ENCODE assay signal across 17 cellular contexts in genomic region chr6:88422831-88423230, GRCh38.
DNase-seq lines count a peak whose midpoint lies in the region; ATAC-seq, FAIRE-seq and TF ChIP-seq lines count a peak whose summit lies in the region.
"Had no signal": no experiment of that assay in that cellular context is flagged by ENCODE, and none has a peak within 500 bp of the region (broad histone marks: within the 10 kb centered on the region; RNA-seq: fewer than 3 reads in every experiment).

No MANE protein-coding gene starts in this region.

- H4K20me1 ChIP-seq in K562 (replicated peaks; ENCODE audit: control insufficient read depth, insufficient read depth, low read length) = no peaks in the 10 kb centered on the region

- POLR2A ChIA-PET in K562 (lab: Yijun Ruan, JAX) = no interaction called here

- TF ChIP-seq RAD21 in K562 (CRISPR knock-in tag; conservative IDR thresholded peaks at IDR 0.05 in 1 of 2, IDR thresholded peaks at IDR 0.05 in 1 of 2) = no peak

- H3K79me2 ChIP-seq in K562 (ENCODE audit: control insufficient read depth, insufficient read depth, low read length) = peaks cover 4% of the 10 kb centered on the region; the same call in 2 of the 3 replicates

- H3K4me1 ChIP-seq in K562 (replicated peaks in 1 of 2; ENCODE audit: control insufficient read depth in 2 of 2, insufficient read depth in 2 of 2, low read length in 2 of 2) (peaks cover 0 to 3% of the 10 kb centered on the region in 2 experiments; a peak in 3 of 5 replicates), heart right ventricle (no peaks in the 10 kb centered on the region)

- H3K36me3 ChIP-seq in K562 (ENCODE audit: control insufficient read depth, insufficient read depth, low read length) = no peaks in the 10 kb centered on the region
- H3K36me3 ChIP-seq in heart right ventricle = no peaks in the 10 kb centered on the region

- ATAC-seq in K562 (peak; percentile 66), GM18520 (IDR thresholded peaks at IDR 0.05; ENCODE audit: unreplicated experiment) (no peak), heart right ventricle (no peak)

- DNase-seq in NCI-H146 (lab: John Stamatoyannopoulos, UW) (peak; percentile 0), NCI-H146 treated with DMSO at 0.1 percent for 48 hours (lab: John Stamatoyannopoulos, UW; ENCODE audit: unreplicated experiment) (no peak), NCI-H460 (ENCODE audit: extremely low read depth, low read depth) (peak; percentile 3), K562 (ENCODE audit: extremely low read depth in 1 of 4, low spot score in 3 of 4) (peak in 1 of 4 experiments; percentile 33), lung microvascular endothelial cell (ENCODE audit: low read depth in 2 of 2) (peak; percentile 2 to 33), heart right ventricle (no peak)
- no peak for DNase-seq in stimulated activated CD8-positive, alpha-beta memory T cell treated with anti-CD3 and anti-CD28 coated beads, Interleukin-4, amount 100 ng/mL, for 48 hours
- DNase-seq: activated CD4-positive, alpha-beta T cell treated with anti-CD3 and anti-CD28 coated beads, Interleukin-2, amount 10 ng/mL, durations not matched to agents 7 days and 5 days; CD8-positive, alpha-beta memory T cell; cortex of kidney; NCI-H2081 treated with DMSO at 0.1 percent for 48 hours; retina; SIG-M5; T1000 had no signal

- peak; percentile 37 to 50 (median 38); a peak in 5 of 6 replicates for TF ChIP-seq CTCF in K562 (IDR thresholded peaks at IDR 0.05 in 2 of 3, conservative IDR thresholded peaks at IDR 0.05 in 1 of 3; ENCODE audit: insufficient read depth in 2 of 3, low read depth in 1 of 3, low read length in 3 of 3)
- no peak for TF ChIP-seq CTCF in heart right ventricle (IDR thresholded peaks at IDR 0.05)

- intact Hi-C loops in K562 (cut with micrococcal nuclease) (no loop called here), heart right ventricle (cut with DNase I) (no loop called here)

- no peak overlapping the region for H2AFZ ChIP-seq in K562 (ENCODE audit: low read depth, low read length)

- H3K9me3 ChIP-seq in K562 (replicated peaks; ENCODE audit: control insufficient read depth, insufficient read depth, low read depth, low read length) (no peaks in the 10 kb centered on the region), heart right ventricle (no peaks in the 10 kb centered on the region)

- H3K27ac ChIP-seq in K562 (ENCODE audit: extremely low read depth, low read depth, low read length) = no peak overlapping the region
- H3K27ac ChIP-seq in heart right ventricle = no peak overlapping the region

- BruUV-seq in K562 (replicated peaks; lab: Mats Ljungman, UMichigan) = no TSS peak

- TF ChIP-seq POLR2A in K562 (conservative IDR thresholded peaks at IDR 0.05) = no peak

- CTCF ChIA-PET in K562 (lab: Yijun Ruan, JAX; ENCODE audit: low intra/inter-chr PET ratio) = interaction anchor here (0.7 kb wide), 1 partner anchor 264 kb away, joined by 7 read pairs; no protein-coding TSS in a partner anchor

- no peak overlapping the region for H3K4me2 ChIP-seq in K562 (ENCODE audit: insufficient read depth, low read length)

- FAIRE-seq in K562 (lab: Jason Lieb, UNC) = no peak
- FAIRE-seq: GM12891, urothelium cell line had no signal

- H3K9ac ChIP-seq in K562 (ENCODE audit: insufficient read depth in 1 of 2, low read depth in 2 of 2, low read length in 2 of 2) = no peak overlapping the region

- 16% methylated on average over 7 of the region's 8 CpGs for WGBS in K562 (ENCODE audit: insufficient coverage, low coverage, missing lambda C conversion rate)
- WGBS in heart right ventricle, 2 donors = 80 to 84% methylated on average over 8 of the region's 8 CpGs

- H3K9me1 ChIP-seq in K562 (ENCODE audit: control insufficient read depth, insufficient read depth, low read length) = no peaks in the 10 kb centered on the region

- no peak overlapping the region for H3K4me3 ChIP-seq in K562
- no peak overlapping the region for H3K4me3 ChIP-seq in heart right ventricle

- in situ Hi-C loops in K562 (cut with MboI) = no loop called here

- TF ChIP-seq EP300 in K562 (IDR thresholded peaks at IDR 0.05; ENCODE audit: low read length) = no peak

- no peaks in the 10 kb centered on the region for H3K27me3 ChIP-seq in K562 (ENCODE audit: control insufficient read depth in 2 of 2, insufficient read depth in 2 of 2, low read length in 2 of 2)
- no peaks in the 10 kb centered on the region for H3K27me3 ChIP-seq in heart right ventricle

TF ChIP-seq in K562, 482 proteins besides CTCF, POLR2A, EP300 and RAD21 (continues in another document):
- no peak for TF ChIP-seq L3MBTL2 (IDR thresholded peaks at IDR 0.05)
- no peak for TF ChIP-seq ZNF780A (CRISPR knock-in tag; IDR thresholded peaks at IDR 0.05)
- TF ChIP-seq BRF2 (IDR thresholded peaks at IDR 0.05; ENCODE audit: borderline replicate concordance, insufficient read depth, insufficient read length) = no peak
- TF ChIP-seq MECOM (CRISPR knock-in tag; IDR thresholded peaks at IDR 0.05) = no peak
- peak; percentile 51; the same call in 1 of the 2 replicates for TF ChIP-seq ZNF316 (IDR thresholded peaks at IDR 0.05)
- peak; percentile 42; the same call in 1 of the 2 replicates for TF ChIP-seq C11orf30 (IDR thresholded peaks at IDR 0.05; ENCODE audit: low read depth)
- no peak for TF ChIP-seq CBX2 (IDR thresholded peaks at IDR 0.05; ENCODE audit: insufficient read depth, low read length, poor library complexity, severe bottlenecking)
- no peak for TF ChIP-seq ASH1L (IDR thresholded peaks at IDR 0.05; ENCODE audit: borderline replicate concordance, low read depth, partially characterized antibody)
- no peak for TF ChIP-seq ZNF174 (CRISPR knock-in tag; IDR thresholded peaks at IDR 0.05)
- no peak for TF ChIP-seq ZNF639 (CRISPR knock-in tag; conservative IDR thresholded peaks at IDR 0.05 in 1 of 2, IDR thresholded peaks at IDR 0.05 in 1 of 2)
- TF ChIP-seq FUS (optimal IDR thresholded peaks at IDR 0.05; ENCODE audit: low read depth, low read length) = no peak
- no peak for TF ChIP-seq SMARCC2 (IDR thresholded peaks at IDR 0.05; ENCODE audit: low read depth)
- no peak for TF ChIP-seq THRB (CRISPR knock-in tag; conservative IDR thresholded peaks at IDR 0.05)
- peak; percentile 87 for TF ChIP-seq ZNF384 (IDR thresholded peaks at IDR 0.05; ENCODE audit: low read depth, low read length)
- TF ChIP-seq VEZF1 (CRISPR knock-in tag; IDR thresholded peaks at IDR 0.05) = no peak
- peak in 1 of 3 experiments; percentile 49 for TF ChIP-seq YY1 (IDR thresholded peaks at IDR 0.05; ENCODE audit: borderline replicate concordance in 1 of 3, control insufficient read depth in 1 of 3, extremely low read depth in 1 of 3, insufficient read depth in 3 of 3, insufficient read length in 1 of 3, insufficient replicate concordance in 2 of 3, low read depth in 1 of 3, low read length in 2 of 3)
- no peak for TF ChIP-seq RFX5 (IDR thresholded peaks at IDR 0.05; ENCODE audit: low read depth, low read length)
- TF ChIP-seq MYC (IDR thresholded peaks at IDR 0.05; ENCODE audit: low read depth, low read length) = no peak
- TF ChIP-seq MYC (CRISPR knock-in tag; IDR thresholded peaks at IDR 0.05; ENCODE audit: borderline replicate concordance, low read depth) = no peak

Comparison
In these comparisons a context has a peak if more than half of its experiments do, and no peak if none do; other contexts are left out.
1. DNase-seq: peak in NCI-H146 (single experiment), NCI-H460 (single experiment) and lung microvascular endothelial cell (2 of 2); none in NCI-H146 treated with DMSO at 0.1 percent for 48 hours (single experiment), stimulated activated CD8-positive, alpha-beta memory T cell treated with anti-CD3 and anti-CD28 coated beads, Interleukin-4, amount 100 ng/mL, for 48 hours (single experiment) and heart right ventricle (0 of 2).
2. CTCF ChIP-seq: peak in K562 (3 of 3); none in heart right ventricle (0 of 9).